17 cellular contexts compared by ENCODE assay signal in the genomic region with DNA sequence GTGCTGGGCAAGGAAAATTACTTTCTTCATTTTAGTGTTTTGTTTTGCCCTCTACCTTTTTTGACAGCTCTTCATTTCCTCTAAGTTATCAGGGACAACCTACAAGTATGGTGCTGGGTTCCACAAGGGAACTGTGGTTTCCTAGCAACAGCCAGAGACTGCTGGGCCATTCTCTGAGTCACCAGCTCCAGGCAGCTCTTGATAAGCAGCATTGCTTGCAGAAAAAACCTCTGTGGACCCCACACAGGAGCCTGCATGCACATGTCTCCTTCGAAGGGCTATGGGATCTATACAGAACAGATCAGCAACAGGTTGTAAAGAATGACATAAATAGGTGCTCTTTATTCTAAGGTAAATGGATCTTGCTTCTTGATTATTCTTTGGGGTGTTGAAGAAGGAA.
A peak's percentile ranks its signal among the peaks of the same experiment; 100 is the strongest.
DNase-seq lines count a peak whose midpoint lies in the region; ATAC-seq and TF ChIP-seq lines count a peak whose summit lies in the region.
"Had no signal": no experiment of that assay in that cellular context is flagged by ENCODE, and none has a peak within 500 bp of the region (broad histone marks: within the 10 kb centered on the region; RNA-seq: fewer than 3 reads in every experiment).

No MANE protein-coding gene starts in this region.

- POLR2A ChIA-PET in MCF 10A (lab: Yijun Ruan, JAX) = no interaction called here

- H3K27me3 Mint-ChIP-seq in MCF 10A (ENCODE audit: insufficient read depth, unreplicated experiment) (no peaks in the 10 kb centered on the region), type B pancreatic cell (peaks cover 3% of the 10 kb centered on the region)
- H3K27me3 Mint-ChIP-seq in activated naive CD8-positive, alpha-beta T cell treated with anti-CD3 and anti-CD28 coated beads for 36 hours = no peaks in the 10 kb centered on the region
- H3K27me3 Mint-ChIP-seq: T-cell had no signal

- peak; percentile 21 for DNase-seq in mammary epithelial cell
- DNase-seq in MCF 10A (ENCODE audit: unreplicated experiment) = no peak
- peak; percentile 31 for DNase-seq in RPMI7951 (ENCODE audit: low read depth)
- DNase-seq in fibroblast of the aortic adventitia (ENCODE audit: low read depth) = peak; percentile 32
- DNase-seq in type B pancreatic cell (ENCODE audit: extremely low spot score, unreplicated experiment) = no peak
- DNase-seq in left lung = no peak
- DNase-seq in SW480 (ENCODE audit: low spot score) = no peak
- DNase-seq in activated naive CD8-positive, alpha-beta T cell treated with anti-CD3 and anti-CD28 coated beads for 36 hours = no peak
- DNase-seq: activated CD4-positive, alpha-beta T cell treated with anti-CD3 and anti-CD28 coated beads, Interleukin-2, amount 50 U/mL, for 1 hour; hippocampal formation; mesenchymal stem cell; NCI-H2029 treated with DMSO at 0.1 percent for 48 hours; stimulated activated CD4-positive, alpha-beta T cell treated with anti-CD3 and anti-CD28 coated beads, Interleukin-1b, Interleukin-23, amount 100 ng/mL, for 48 hours; T-cell had no signal

- H3K4me3 ChIP-seq in mammary epithelial cell (replicated peaks in 1 of 3; ENCODE audit: insufficient read depth in 1 of 3, low read depth in 2 of 3, low read length in 3 of 3) = no peak overlapping the region
- no peak overlapping the region for H3K4me3 ChIP-seq in fibroblast of the aortic adventitia (ENCODE audit: low read depth, low read length)
- no peak overlapping the region for H3K4me3 ChIP-seq in left lung
- H3K4me3 ChIP-seq: ascending aorta, vagina had no signal

- H4K20me1 ChIP-seq in mammary epithelial cell (ENCODE audit: insufficient read depth, low read length) = no peaks in the 10 kb centered on the region

- H3K9ac ChIP-seq in mammary epithelial cell (ENCODE audit: insufficient read depth, low read length) = no peak overlapping the region

- intact Hi-C loops in mammary epithelial cell (cut with micrococcal nuclease) (no loop called here), MCF 10A (cut with micrococcal nuclease) (loop anchor here (10.0 kb wide), 1 partner anchor 1240 kb away; no protein-coding TSS in a partner anchor), left lung (cut with DNase I) (no loop called here)

- no peaks in the 10 kb centered on the region for H3K79me2 ChIP-seq in mammary epithelial cell (ENCODE audit: insufficient read depth, low read length)

- H3K36me3 ChIP-seq in mammary epithelial cell (ENCODE audit: insufficient read depth, low read length) (no peaks in the 10 kb centered on the region), left lung (no peaks in the 10 kb centered on the region)
- H3K36me3 ChIP-seq: ascending aorta, vagina had no signal

- 55% methylated on average over 1 of the region's 1 CpG for WGBS in mammary epithelial cell (ENCODE audit: low coverage, missing lambda C conversion rate)

- TF ChIP-seq CTCF in mammary epithelial cell (conservative IDR thresholded peaks at IDR 0.05 in 1 of 2, IDR thresholded peaks at IDR 0.05 in 1 of 2; ENCODE audit: extremely low read depth in 1 of 2, insufficient read depth in 1 of 2, low read depth in 1 of 2, low read length in 2 of 2) (no peak), MCF 10A (IDR thresholded peaks at IDR 0.05; ENCODE audit: unreplicated experiment) (no peak), fibroblast of the aortic adventitia (IDR thresholded peaks at IDR 0.05; ENCODE audit: insufficient read depth, low read length) (no peak), type B pancreatic cell (conservative IDR thresholded peaks at IDR 0.05) (no peak), left lung (IDR thresholded peaks at IDR 0.05) (no peak)

- H3K27ac ChIP-seq in mammary epithelial cell (ENCODE audit: insufficient read depth, low read depth, low read length) (no peak overlapping the region), left lung (no peak overlapping the region)
- H3K27ac ChIP-seq: ascending aorta, vagina had no signal

- no peak for ATAC-seq in left lung
- ATAC-seq: HCT116, T-cell had no signal

- H3K27me3 ChIP-seq in mammary epithelial cell (ENCODE audit: insufficient read depth, low read length) = no peaks in the 10 kb centered on the region
- no peaks in the 10 kb centered on the region for H3K27me3 ChIP-seq in left lung
- H3K27me3 ChIP-seq: ascending aorta, vagina had no signal

- no peak overlapping the region for H3K4me2 ChIP-seq in mammary epithelial cell (ENCODE audit: insufficient read depth, low read depth, low read length)

- H3K9me3 Mint-ChIP-seq in MCF 10A (ENCODE audit: unreplicated experiment) (no peaks in the 10 kb centered on the region), type B pancreatic cell (no peaks in the 10 kb centered on the region)
- H3K9me3 Mint-ChIP-seq in activated naive CD8-positive, alpha-beta T cell treated with anti-CD3 and anti-CD28 coated beads for 36 hours = no peaks in the 10 kb centered on the region
- H3K9me3 Mint-ChIP-seq: T-cell had no signal

- no peak overlapping the region for H2AFZ ChIP-seq in mammary epithelial cell (ENCODE audit: low read depth, low read length)

- H3K4me1 ChIP-seq in mammary epithelial cell (ENCODE audit: insufficient read depth, low read length) = no peaks in the 10 kb centered on the region
- H3K4me1 ChIP-seq in left lung = no peaks in the 10 kb centered on the region
- H3K4me1 ChIP-seq: ascending aorta, vagina had no signal

- no peak overlapping the region for H3K27ac Mint-ChIP-seq in MCF 10A (ENCODE audit: low read depth, unreplicated experiment)
- H3K27ac Mint-ChIP-seq in type B pancreatic cell = no peak overlapping the region
- H3K27ac Mint-ChIP-seq in activated naive CD8-positive, alpha-beta T cell treated with anti-CD3 and anti-CD28 coated beads for 36 hours = no peak overlapping the region
- H3K27ac Mint-ChIP-seq: T-cell had no signal

- CTCF ChIA-PET in mammary epithelial cell (lab: Charles Lee; ENCODE audit: low non-redundant PET) (no interaction called here), MCF 10A (lab: Yijun Ruan, JAX) (interaction anchor here (1.2 to 8.9 kb wide), 4 partner anchors 7 to 46 kb away, joined by 3 to 103 read pairs (median 30); no protein-coding TSS in a partner anchor)

- H3K9me3 ChIP-seq in mammary epithelial cell (replicated peaks; ENCODE audit: insufficient read depth, low read length) (no peaks in the 10 kb centered on the region), left lung (no peaks in the 10 kb centered on the region)
- H3K9me3 ChIP-seq: ascending aorta, vagina had no signal

- dilution Hi-C loops in mammary epithelial cell (cut with HindIII; ENCODE audit: low sequenced_read_pairs) = no loop called here

- no TSS peak for BruUV-seq in mammary epithelial cell (replicated peaks; lab: Mats Ljungman, UMichigan)
- BruUV-seq in MCF 10A (replicated peaks; lab: Mats Ljungman, UMichigan) = no TSS peak

- H3K4me3 Mint-ChIP-seq in MCF 10A (ENCODE audit: unreplicated experiment) (no peak overlapping the region), type B pancreatic cell (peak overlapping the region; percentile 1)
- no peak overlapping the region for H3K4me3 Mint-ChIP-seq in activated naive CD8-positive, alpha-beta T cell treated with anti-CD3 and anti-CD28 coated beads for 36 hours
- H3K4me3 Mint-ChIP-seq: T-cell had no signal

- no peaks in the 10 kb centered on the region for H3K4me1 Mint-ChIP-seq in MCF 10A (ENCODE audit: insufficient read depth, unreplicated experiment)
- H3K4me1 Mint-ChIP-seq in type B pancreatic cell (ENCODE audit: unreplicated experiment) = no peaks in the 10 kb centered on the region
- peaks cover 5% of the 10 kb centered on the region for H3K4me1 Mint-ChIP-seq in activated naive CD8-positive, alpha-beta T cell treated with anti-CD3 and anti-CD28 coated beads for 36 hours
- H3K4me1 Mint-ChIP-seq: T-cell had no signal

- in situ Hi-C loops in mammary epithelial cell (cut with MboI; ENCODE audit: low sequenced_read_pairs in 2 of 2) = no loop called here

- no peaks in the 10 kb centered on the region for H3K36me3 Mint-ChIP-seq in MCF 10A (ENCODE audit: insufficient read depth, unreplicated experiment)
- H3K36me3 Mint-ChIP-seq in type B pancreatic cell = no peaks in the 10 kb centered on the region
- no peaks in the 10 kb centered on the region for H3K36me3 Mint-ChIP-seq in activated naive CD8-positive, alpha-beta T cell treated with anti-CD3 and anti-CD28 coated beads for 36 hours
- H3K36me3 Mint-ChIP-seq: T-cell had no signal

Comparison
In these comparisons a context has a peak if more than half of its experiments do, and no peak if none do; other contexts are left out.
1. DNase-seq: peak in mammary epithelial cell (single experiment), RPMI7951 (single experiment) and fibroblast of the aortic adventitia (single experiment); none in MCF 10A (single experiment), type B pancreatic cell (single experiment), left lung (0 of 2), SW480 (single experiment) and activated naive CD8-positive, alpha-beta T cell treated with anti-CD3 and anti-CD28 coated beads for 36 hours (single experiment).